Comparison of ENCODE assay signal across 13 cellular contexts in the genomic region with DNA sequence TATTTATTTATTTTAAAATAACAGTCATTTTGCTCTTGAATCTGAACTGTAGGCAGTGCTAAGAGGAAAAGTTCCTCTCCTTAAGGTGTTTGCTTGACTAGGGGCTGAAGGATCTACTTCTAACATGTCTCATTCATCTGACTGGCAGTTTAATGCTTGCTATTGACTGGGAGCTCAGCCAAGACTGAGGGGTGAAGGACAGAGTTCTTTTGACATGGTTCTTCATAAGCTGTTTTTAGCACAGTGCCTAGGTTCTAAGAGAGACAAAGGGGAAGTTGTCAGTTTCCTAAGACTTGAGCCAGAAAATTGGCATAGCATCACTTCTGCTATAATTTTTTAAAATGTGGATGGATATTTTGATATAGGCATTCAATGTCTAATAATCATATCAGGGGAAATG.
DNase-seq lines count a peak whose midpoint lies in the region; ATAC-seq, FAIRE-seq and TF ChIP-seq lines count a peak whose summit lies in the region.
"Had no signal": no experiment of that assay in that cellular context is flagged by ENCODE, and none has a peak within 500 bp of the region (broad histone marks: within the 10 kb centered on the region; RNA-seq: fewer than 3 reads in every experiment).

No MANE protein-coding gene starts in this region.

- no peak for TF ChIP-seq EP300 in sigmoid colon (IDR thresholded peaks at IDR 0.05)

- no peak overlapping the region for H3K4me3 ChIP-seq in NB4 (ENCODE audit: low read depth, low read length)
- no peak overlapping the region for H3K4me3 ChIP-seq in sigmoid colon

- ATAC-seq in GM19397 (IDR thresholded peaks at IDR 0.05; ENCODE audit: unreplicated experiment), result no peak
- no peak for ATAC-seq in HG03108 (IDR thresholded peaks at IDR 0.05; ENCODE audit: unreplicated experiment)
- ATAC-seq: activated CD8-positive, alpha-beta T cell treated with anti-CD3 and anti-CD28 coated beads, Interleukin-2, amount 10 ng/mL, durations not matched to agents 7 days and 5 days had no signal

- intact Hi-C loops in sigmoid colon (cut with DNase I), result no loop called here

- no peaks in the 10 kb centered on the region for H3K36me3 ChIP-seq in sigmoid colon

- peak; percentile 36 for FAIRE-seq in GM18507 (lab: Jason Lieb, UNC)
- FAIRE-seq: G401.6, urothelium cell line had no signal

- H3K27me3 ChIP-seq in sigmoid colon, result no peaks in the 10 kb centered on the region

- peaks cover 0 to 8% (median 3%) of the 10 kb centered on the region in 4 donors for H3K4me1 ChIP-seq in sigmoid colon

- DNase-seq in GM18507 (ENCODE audit: extremely low spot score, insufficient read length, low read depth) (no peak), NB4 (ENCODE audit: low read depth) (peak; percentile 78), epidermal melanocyte (ENCODE audit: insufficient read length, low spot score) (peak; percentile 22), renal cortical epithelial cell (ENCODE audit: low read depth) (peak; percentile 51), dedifferentiated amniotic fluid mesenchymal stem cell (ENCODE audit: extremely low spot score) (no peak), sigmoid colon (no peak)
- DNase-seq: activated CD8-positive, alpha-beta T cell treated with anti-CD3 and anti-CD28 coated beads, Interleukin-2, amount 10 ng/mL, durations not matched to agents 7 days and 5 days; cerebellar nuclear complex; NCI-H510A had no signal

- H3K27ac ChIP-seq in sigmoid colon, result no peak overlapping the region

- TF ChIP-seq POLR2A in NB4 (IDR thresholded peaks at IDR 0.05; ENCODE audit: extremely low read depth, insufficient read length) (no peak), sigmoid colon (IDR thresholded peaks at IDR 0.05) (no peak)

- TF ChIP-seq CTCF in NB4 (IDR thresholded peaks at IDR 0.05; ENCODE audit: low read depth, low read length) (no peak), sigmoid colon (IDR thresholded peaks at IDR 0.05) (no peak)

- H3K9me3 ChIP-seq in sigmoid colon, result peaks cover 0 to 5% (median 0%) of the 10 kb centered on the region in 4 donors

Comparison
In these comparisons a context has a peak if more than half of its experiments do, and no peak if none do; other contexts are left out.
1. DNase-seq: peak in NB4 (single experiment), epidermal melanocyte (single experiment) and renal cortical epithelial cell (single experiment); none in GM18507 (single experiment), dedifferentiated amniotic fluid mesenchymal stem cell (single experiment) and sigmoid colon (single experiment).